In the genomic region with DNA sequence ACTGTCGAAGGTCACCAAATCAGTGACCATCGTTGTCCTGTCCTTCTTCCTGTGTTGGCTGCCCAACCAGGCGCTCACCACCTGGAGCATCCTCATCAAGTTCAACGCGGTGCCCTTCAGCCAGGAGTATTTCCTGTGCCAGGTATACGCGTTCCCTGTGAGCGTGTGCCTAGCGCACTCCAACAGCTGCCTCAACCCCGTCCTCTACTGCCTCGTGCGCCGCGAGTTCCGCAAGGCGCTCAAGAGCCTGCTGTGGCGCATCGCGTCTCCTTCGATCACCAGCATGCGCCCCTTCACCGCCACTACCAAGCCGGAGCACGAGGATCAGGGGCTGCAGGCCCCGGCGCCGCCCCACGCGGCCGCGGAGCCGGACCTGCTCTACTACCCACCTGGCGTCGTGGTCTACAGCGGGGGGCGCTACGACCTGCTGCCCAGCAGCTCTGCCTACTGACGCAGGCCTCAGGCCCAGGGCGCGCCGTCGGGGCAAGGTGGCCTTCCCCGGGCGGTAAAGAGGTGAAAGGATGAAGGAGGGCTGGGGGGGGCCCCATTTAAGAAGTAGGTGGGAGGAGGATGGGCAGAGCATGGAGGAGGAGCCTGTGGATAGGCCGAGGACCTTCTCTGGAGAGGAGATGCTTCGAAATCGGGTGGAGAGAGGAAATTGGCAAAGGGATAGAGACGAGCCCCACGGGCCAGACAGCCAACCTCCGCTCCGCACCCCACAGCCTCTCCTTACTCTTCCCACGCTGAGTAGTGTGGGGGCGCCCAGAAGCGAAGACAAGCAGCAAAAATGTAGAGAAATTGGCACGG, we compare ENCODE assay signal across 23 cellular contexts. TPM values are rescaled to one million over a fixed set of nuclear protein-coding genes. Genes with fewer than 3 reads are reported as not detected.
"Had no signal": no experiment of that assay in that cellular context is flagged by ENCODE, and none has a peak within 500 bp of the region (broad histone marks: within the 10 kb centered on the region; RNA-seq: fewer than 3 reads in every experiment).

No MANE protein-coding gene starts in this region.

- H3K9me3 Mint-ChIP-seq: activated B cell treated with CpG ODN at 0.5 μM for 24 hours; activated CD4-positive, alpha-beta memory T cell treated with anti-CD3 and anti-CD28 coated beads for 36 hours; dendritic cell treated with granulocyte-macrophage colony-stimulating factor and Interleukin-4, amounts not matched to agents 40 ng/mL and 50 ng/mL, for 4 days; naive B cell; stimulated activated naive B cell treated with anti-CD40 and anti-IgM and Interleukin-4, amounts not matched to agents 10 μg/mL and 1 μg/mL and 100 μg/mL, for 72 hours had no signal

- DNase-seq: activated B cell treated with CpG ODN at 0.5 μM for 24 hours; activated CD4-positive, alpha-beta memory T cell treated with anti-CD3 and anti-CD28 coated beads for 36 hours; activated CD4-positive, alpha-beta T cell treated with anti-CD3 and anti-CD28 coated beads for 4 hours; activated naive CD4-positive, alpha-beta T cell treated with Interleukin-2 at 50 U/mL for 16 hours; anterior cingulate cortex; effector CD4-positive, alpha-beta T cell; naive B cell; occipital lobe; stimulated activated CD4-positive, alpha-beta T cell treated with anti-CD3 and anti-CD28 coated beads, Interleukin-2, amount 100 ng/mL, for 48 hours; stimulated activated CD8-positive, alpha-beta memory T cell treated with anti-CD3 and anti-CD28 coated beads, Interleukin-4, amount 100 ng/mL, for 48 hours; stimulated activated naive B cell treated with anti-CD40 and anti-IgM and Interleukin-4, amounts not matched to agents 10 μg/mL and 1 μg/mL and 100 μg/mL, for 72 hours; T1000; trophoblast cell; uterus had no signal

- H3K36me3 ChIP-seq: heart right ventricle, uterus had no signal

- H3K9me3 ChIP-seq: heart right ventricle, uterus had no signal

- H3K4me3 Mint-ChIP-seq: activated B cell treated with CpG ODN at 0.5 μM for 24 hours; activated CD4-positive, alpha-beta memory T cell treated with anti-CD3 and anti-CD28 coated beads for 36 hours; dendritic cell treated with granulocyte-macrophage colony-stimulating factor and Interleukin-4, amounts not matched to agents 40 ng/mL and 50 ng/mL, for 4 days; stimulated activated naive B cell treated with anti-CD40 and anti-IgM and Interleukin-4, amounts not matched to agents 10 μg/mL and 1 μg/mL and 100 μg/mL, for 72 hours had no signal

- H3K27ac ChIP-seq: heart right ventricle, uterus had no signal

- H3K36me3 Mint-ChIP-seq: activated CD4-positive, alpha-beta memory T cell treated with anti-CD3 and anti-CD28 coated beads for 36 hours; brain; naive B cell; stimulated activated naive B cell treated with anti-CD40 and anti-IgM and Interleukin-4, amounts not matched to agents 10 μg/mL and 1 μg/mL and 100 μg/mL, for 72 hours had no signal

- ATAC-seq: esophagus mucosa; left lobe of liver; stimulated activated naive B cell treated with anti-CD40 and anti-IgM and Interleukin-4, amounts not matched to agents 10 μg/mL and 1 μg/mL and 100 μg/mL, for 72 hours had no signal

- H3K4me3 ChIP-seq: lung, uterus had no signal

- H3K27ac Mint-ChIP-seq: activated B cell treated with CpG ODN at 0.5 μM for 24 hours; activated CD4-positive, alpha-beta memory T cell treated with anti-CD3 and anti-CD28 coated beads for 36 hours; brain; dendritic cell treated with granulocyte-macrophage colony-stimulating factor and Interleukin-4, amounts not matched to agents 40 ng/mL and 50 ng/mL, for 4 days; naive B cell; stimulated activated naive B cell treated with anti-CD40 and anti-IgM and Interleukin-4, amounts not matched to agents 10 μg/mL and 1 μg/mL and 100 μg/mL, for 72 hours had no signal

RNA-seq across cellular contexts. Expression of gene RXFP3, which starts 1.7 kb away (rescaled TPM):
- total RNA-seq: activated B cell treated with CpG ODN at 0.5 μM for 24 hours; activated CD4-positive, alpha-beta memory T cell treated with anti-CD3 and anti-CD28 coated beads for 36 hours; esophagus mucosa; heart right ventricle; left lobe of liver; mesenteric fat pad; mucosa of gallbladder; T-helper 1 cell treated with Interleukin-12 subunit alpha and Interleukin-12 subunit beta and Interleukin-4 antibody, amounts not matched to agents 30 ng/mL and 1 ng/mL, for 36 hours; uterus had no signal

RNA-seq across cellular contexts. Expression of gene ADAMTS12, which starts 46.1 kb away (rescaled TPM):
- total RNA-seq: activated B cell treated with CpG ODN at 0.5 μM for 24 hours; activated CD4-positive, alpha-beta memory T cell treated with anti-CD3 and anti-CD28 coated beads for 36 hours; T-helper 1 cell treated with Interleukin-12 subunit alpha and Interleukin-12 subunit beta and Interleukin-4 antibody, amounts not matched to agents 30 ng/mL and 1 ng/mL, for 36 hours had no signal

RNA-seq across cellular contexts. Expression of gene SLC45A2, which starts 46.6 kb away (rescaled TPM):
- total RNA-seq: activated B cell treated with CpG ODN at 0.5 μM for 24 hours; activated CD4-positive, alpha-beta memory T cell treated with anti-CD3 and anti-CD28 coated beads for 36 hours; esophagus mucosa; mesenteric fat pad; T-helper 1 cell treated with Interleukin-12 subunit alpha and Interleukin-12 subunit beta and Interleukin-4 antibody, amounts not matched to agents 30 ng/mL and 1 ng/mL, for 36 hours had no signal
